25 cellular contexts compared by ENCODE assay signal in genomic region chr19:336067-336614, GRCh38. TPM values are rescaled to one million over a fixed set of nuclear protein-coding genes. Genes with fewer than 3 reads are reported as not detected.
DNase-seq lines count a peak whose midpoint lies in the region; ATAC-seq and TF ChIP-seq lines count a peak whose summit lies in the region.
"Had no signal": no experiment of that assay in that cellular context is flagged by ENCODE, and none has a peak within 500 bp of the region (broad histone marks: within the 10 kb centered on the region; RNA-seq: fewer than 3 reads in every experiment).

No MANE protein-coding gene starts in this region.

- H2AK9ac ChIP-seq in IMR-90 (replicated peaks; ENCODE audit: low read depth, low read length, poor library complexity): no peak overlapping the region

- H3K9me1 ChIP-seq in IMR-90 (ENCODE audit: insufficient read depth, low read length): peaks cover 24% of the 10 kb centered on the region

- H4K20me1 ChIP-seq in IMR-90 (ENCODE audit: insufficient read depth, low read length) (peaks cover 63% of the 10 kb centered on the region), smooth muscle cell (ENCODE audit: low read depth) (peaks cover 85% of the 10 kb centered on the region)

- H3F3A ChIP-seq in smooth muscle cell (ENCODE audit: low read depth): no peaks in the 10 kb centered on the region

- intact Hi-C loops in IMR-90 (cut with micrococcal nuclease) (no loop called here), sigmoid colon (cut with DNase I) (no loop called here)

- peaks cover 85% of the 10 kb centered on the region for H3K79me2 ChIP-seq in smooth muscle cell (ENCODE audit: low read depth)

- H3K4me2 ChIP-seq in IMR-90 (ENCODE audit: low read depth, low read length) (no peak overlapping the region), mesenchymal stem cell (ENCODE audit: low read length, poor library complexity, severe bottlenecking) (no peak overlapping the region), smooth muscle cell (no peak overlapping the region)
- H3K4me2 ChIP-seq: BLaER1 had no signal

- H3K27ac ChIP-seq in IMR-90 (ENCODE audit: insufficient read depth, low read length) (no peak overlapping the region), mesenchymal stem cell (ENCODE audit: low read length, poor library complexity, severe bottlenecking) (no peak overlapping the region), sigmoid colon (no peak overlapping the region), smooth muscle cell (ENCODE audit: low read depth) (no peak overlapping the region)
- H3K27ac ChIP-seq: BLaER1, colonic mucosa, right lobe of liver, stomach had no signal

- POLR2A ChIA-PET in IMR-90 (lab: Charles Lee; ENCODE audit: unreplicated experiment): no interaction called here

- in situ Hi-C loops in IMR-90 (cut with MboI; ENCODE audit: low sequenced_read_pairs): no loop called here

- no peak overlapping the region for H3K23ac ChIP-seq in IMR-90 (ENCODE audit: low read depth, low read length)
- H3K23ac ChIP-seq in mesenchymal stem cell (ENCODE audit: low read length in 2 of 2): no peak overlapping the region

- H3K56ac ChIP-seq in IMR-90 (ENCODE audit: extremely low read depth, insufficient read depth, low read length): no peak overlapping the region

- no peak for TF ChIP-seq POLR2A in IMR-90 (IDR thresholded peaks at IDR 0.05; ENCODE audit: low read depth, low read length)
- TF ChIP-seq POLR2A in sigmoid colon (IDR thresholded peaks at IDR 0.05): no peak

- H3K79me1 ChIP-seq in IMR-90 (ENCODE audit: low read depth in 1 of 2, low read length in 2 of 2) (peaks cover 10 to 67% of the 10 kb centered on the region in 2 experiments), mesenchymal stem cell (replicated peaks; ENCODE audit: low read length, poor library complexity, severe bottlenecking) (peaks cover 13% of the 10 kb centered on the region)

- H3K27me3 ChIP-seq in IMR-90 (ENCODE audit: control insufficient read depth, insufficient read depth, low read length) (no peaks in the 10 kb centered on the region), mesenchymal stem cell (ENCODE audit: control insufficient read depth in 1 of 2, insufficient read depth in 1 of 2, low read length in 2 of 2) (no peaks in the 10 kb centered on the region), sigmoid colon (no peaks in the 10 kb centered on the region), smooth muscle cell (ENCODE audit: low read depth) (no peaks in the 10 kb centered on the region)
- H3K27me3 ChIP-seq: BLaER1, colonic mucosa, right lobe of liver, stomach, upper lobe of left lung had no signal

- H2BK12ac ChIP-seq in mesenchymal stem cell (ENCODE audit: low read length in 2 of 2): peak overlapping the region in 1 of 2 experiments; percentile 6

- no peak overlapping the region for H2BK120ac ChIP-seq in IMR-90 (ENCODE audit: low read depth, low read length)
- no peak overlapping the region for H2BK120ac ChIP-seq in mesenchymal stem cell (ENCODE audit: low read depth, low read length)

- TF ChIP-seq CTCF in IMR-90 (conservative IDR thresholded peaks at IDR 0.05; ENCODE audit: low read depth, low read length) (no peak), sigmoid colon (IDR thresholded peaks at IDR 0.05) (no peak), smooth muscle cell (IDR thresholded peaks at IDR 0.05; ENCODE audit: borderline replicate concordance, insufficient read depth, poor library complexity, severe bottlenecking) (no peak)

- dilution Hi-C loops in IMR-90 (cut with HindIII; ENCODE audit: low sequenced_read_pairs, unreplicated experiment): no loop called here

- ATAC-seq in IMR-90 (ENCODE audit: low read depth) (peak; percentile 15; the same call in 1 of the 2 replicates), esophagus mucosa (peak; percentile 28), GM18502 (IDR thresholded peaks at IDR 0.05; ENCODE audit: poor library complexity, unreplicated experiment) (no peak)
- ATAC-seq: activated CD8-positive, alpha-beta T cell treated with anti-CD3 and anti-CD28 coated beads for 36 hours had no signal

- H3K4me1 ChIP-seq in IMR-90 (ENCODE audit: control insufficient read depth, insufficient read depth, low read length): peaks cover 9% of the 10 kb centered on the region
- peaks cover 33% of the 10 kb centered on the region for H3K4me1 ChIP-seq in mesenchymal stem cell (ENCODE audit: control insufficient read depth, insufficient read depth, low read depth, low read length)
- H3K4me1 ChIP-seq in sigmoid colon: peaks cover 0 to 7% (median 4%) of the 10 kb centered on the region in 4 donors
- no peaks in the 10 kb centered on the region for H3K4me1 ChIP-seq in smooth muscle cell (ENCODE audit: low read depth)
- H3K4me1 ChIP-seq: colonic mucosa, right lobe of liver had no signal

- peak overlapping the region; percentile 32 for H2AFZ ChIP-seq in IMR-90 (replicated peaks; ENCODE audit: low read length, poor library complexity)
- no peak overlapping the region for H2AFZ ChIP-seq in mesenchymal stem cell (ENCODE audit: low read depth, low read length)
- H2AFZ ChIP-seq in smooth muscle cell (ENCODE audit: low read depth): no peak overlapping the region

- CTCF ChIA-PET in IMR-90 (lab: Yijun Ruan, JAX): no interaction called here

- no peaks in the 10 kb centered on the region; the same call in 1 of the 2 replicates for H3K9me3 ChIP-seq in IMR-90 (ENCODE audit: control insufficient read depth, insufficient read depth, low read length)
- H3K9me3 ChIP-seq in mesenchymal stem cell (ENCODE audit: control insufficient read depth, low read length): no peaks in the 10 kb centered on the region
- H3K9me3 ChIP-seq in sigmoid colon: no peaks in the 10 kb centered on the region
- H3K9me3 ChIP-seq in smooth muscle cell (replicated peaks; ENCODE audit: low read depth): no peaks in the 10 kb centered on the region
- H3K9me3 ChIP-seq: colonic mucosa, right lobe of liver, stomach, upper lobe of left lung had no signal

- no peak overlapping the region for H2AK5ac ChIP-seq in IMR-90 (ENCODE audit: low read depth, low read length)
- H2AK5ac ChIP-seq in mesenchymal stem cell (ENCODE audit: low read length, severe bottlenecking): no peak overlapping the region

- H3K9ac ChIP-seq in IMR-90 (ENCODE audit: low read depth, low read length) (no peak overlapping the region), mesenchymal stem cell (ENCODE audit: low read length) (peak overlapping the region; percentile 60), smooth muscle cell (ENCODE audit: low read depth) (no peak overlapping the region)
- H3K9ac ChIP-seq: BLaER1 had no signal

- BruUV-seq in IMR-90 (replicated peaks; lab: Mats Ljungman, UMichigan): no TSS peak

- H4K91ac ChIP-seq in IMR-90 (ENCODE audit: insufficient read depth, low read depth, low read length) (no peak overlapping the region), mesenchymal stem cell (ENCODE audit: low read length) (peak overlapping the region; percentile 56)

- no peak overlapping the region for H4K5ac ChIP-seq in IMR-90 (ENCODE audit: low read depth, low read length)

- no peak overlapping the region for H2BK20ac ChIP-seq in IMR-90 (ENCODE audit: low read depth, low read length)

- H2BK15ac ChIP-seq in IMR-90 (ENCODE audit: low read depth, low read length): no peak overlapping the region
- no peak overlapping the region for H2BK15ac ChIP-seq in mesenchymal stem cell (ENCODE audit: low read depth, poor library complexity, severe bottlenecking)

- H3K18ac ChIP-seq in IMR-90 (ENCODE audit: low read depth, low read length): no peak overlapping the region
- no peak overlapping the region for H3K18ac ChIP-seq in mesenchymal stem cell (ENCODE audit: low read depth in 1 of 2, low read length in 2 of 2)

- DNase-seq in IMR-90 (no peak), mesenchymal stem cell (no peak), sigmoid colon (peak; percentile 57), Kasumi-1 (lab: John Stamatoyannopoulos, UW) (no peak), smooth muscle cell (lab: John Stamatoyannopoulos, UW; ENCODE audit: unreplicated experiment) (no peak)
- DNase-seq in activated T-cell treated with anti-CD3 and anti-CD28 coated beads, Interleukin-2, amount 50 U/mL, for 48 hours: no peak
- DNase-seq: activated CD4-positive, alpha-beta T cell treated with anti-CD3 and anti-CD28 coated beads for 1 hour; activated CD8-positive, alpha-beta T cell treated with anti-CD3 and anti-CD28 coated beads for 36 hours; activated gamma-delta T cell; colonic mucosa; DMS53; effector memory CD4-positive, alpha-beta T cell; GF-D8; GOT3; NCI-H1092 treated with DMSO at 0.1 percent for 48 hours; NCI-H2029; NCI-H2227 treated with DMSO at 0.1 percent for 48 hours; occipital lobe; right lobe of liver; stomach had no signal

- TF ChIP-seq EP300 in sigmoid colon (IDR thresholded peaks at IDR 0.05): no peak

- H3K4me3 ChIP-seq in IMR-90 (ENCODE audit: insufficient read depth, low read depth, low read length): no peak overlapping the region
- H3K4me3 ChIP-seq in mesenchymal stem cell (ENCODE audit: insufficient read depth in 1 of 2, low read depth in 1 of 2, low read length in 2 of 2): peak overlapping the region in 1 of 2 experiments; percentile 41
- H3K4me3 ChIP-seq in sigmoid colon: no peak overlapping the region
- H3K4me3 ChIP-seq in smooth muscle cell: no peak overlapping the region
- H3K4me3 ChIP-seq: BLaER1, colonic mucosa, right lobe of liver, stomach, upper lobe of left lung had no signal

- no peak overlapping the region for H4K8ac ChIP-seq in IMR-90 (ENCODE audit: low read depth in 2 of 2, low read length in 2 of 2)
- peak overlapping the region; percentile 27 for H4K8ac ChIP-seq in mesenchymal stem cell (ENCODE audit: low read length)

- 94% methylated on average over 17 of the region's 20 CpGs; no CpG with 5 or more reads in 1 of the 2 experiments for whole genome bisulfite sequencing in IMR-90 (ENCODE audit: extremely low coverage in 2 of 2, insufficient read length in 1 of 2), 2 experiments
- 97% methylated on average over 20 of the region's 20 CpGs for WGBS in mesenchymal stem cell
- 91 to 94% methylated on average over 20 of the region's 20 CpGs for WGBS in sigmoid colon, 2 donors
- WGBS in smooth muscle cell (ENCODE audit: low lambda C conversion rate): 95% methylated on average over 20 of the region's 20 CpGs

- no peak overlapping the region for H3K4ac ChIP-seq in IMR-90 (ENCODE audit: low read depth, low read length)
- no peak overlapping the region for H3K4ac ChIP-seq in mesenchymal stem cell (ENCODE audit: low read depth in 1 of 2, low read length in 2 of 2)

- H2BK5ac ChIP-seq in IMR-90 (ENCODE audit: low read depth, low read length, poor library complexity, severe bottlenecking) (no peak overlapping the region), mesenchymal stem cell (ENCODE audit: low read depth, low read length, poor library complexity, severe bottlenecking) (no peak overlapping the region)

- H3K36me3 ChIP-seq in IMR-90 (ENCODE audit: control insufficient read depth, insufficient read depth, low read length) (peaks cover 27% of the 10 kb centered on the region), mesenchymal stem cell (ENCODE audit: control insufficient read depth in 1 of 2, insufficient read depth in 2 of 2, low read depth in 1 of 2, low read length in 2 of 2) (peaks cover 31 to 40% of the 10 kb centered on the region in 2 experiments), sigmoid colon (peaks cover 2 to 25% (median 12%) of the 10 kb centered on the region in 4 donors), smooth muscle cell (ENCODE audit: low read depth) (no peaks in the 10 kb centered on the region)
- H3K36me3 ChIP-seq: right lobe of liver had no signal

- H3K14ac ChIP-seq in IMR-90 (replicated peaks; ENCODE audit: low read depth, low read length): no peak overlapping the region
- H3K14ac ChIP-seq in mesenchymal stem cell (ENCODE audit: low read length in 2 of 2): peak overlapping the region in 1 of 2 experiments; percentile 89

- no peak for TF ChIP-seq RAD21 in IMR-90 (IDR thresholded peaks at IDR 0.05; ENCODE audit: low read length)

RNA-seq across cellular contexts. Expression of gene MIER2, which starts 8.5 kb away (rescaled TPM):
- total RNA-seq in IMR-90 (2012; rRNA removed): 11.4 and 28.0 TPM in 2 replicates
- polyA plus RNA-seq in IMR-90 (2012; rRNA removed): 28.4 and 32.3 TPM in 2 replicates
- 12.3 and 27.2 TPM in 2 replicates for polyA plus RNA-seq in IMR-90 (2012; cell fraction: cytosol; rRNA removed)
- 42.8 and 96.1 TPM in 2 replicates for polyA plus RNA-seq in IMR-90 (2012; cell fraction: nucleus; rRNA removed; ENCODE audit: low replicate concordance)
- 14.8 TPM for total RNA-seq in esophagus mucosa
- polyA plus RNA-seq in mesenchymal stem cell (2013, experiment 1 of 2): 32.6 TPM
- 31.7 TPM for polyA plus RNA-seq in mesenchymal stem cell (2013, experiment 2 of 2)
- 10 to 100 TPM; 11.4 to 31.9 (median 13.0) TPM for total RNA-seq in sigmoid colon
- 10 to 100 TPM in 1 of 3 donors, 1 to 10 TPM in 2; 6.6 to 15.5 (median 7.4) TPM for polyA plus RNA-seq in sigmoid colon
- 12.7 and 16.3 TPM in 2 replicates for total RNA-seq in smooth muscle cell
- polyA plus RNA-seq in smooth muscle cell: 79.5 and 79.7 TPM in 2 replicates

RNA-seq across cellular contexts. Expression of gene PLPP2, which starts 44.9 kb away (rescaled TPM):
- total RNA-seq in IMR-90 (2012; rRNA removed) (2.3 and 2.8 TPM in 2 replicates), esophagus mucosa (12.3 TPM), sigmoid colon (1 to 10 TPM; 1.6 to 3.6 (median 2.3) TPM), smooth muscle cell (6.0 and 6.2 TPM in 2 replicates)
- polyA plus RNA-seq in IMR-90 (2012; rRNA removed) (4.0 and 4.2 TPM in 2 replicates), sigmoid colon (100 to 1,000 TPM in 1 of 3 donors, 10 to 100 TPM in 2; 22.2 to 111 (median 29.6) TPM), smooth muscle cell (4.8 and 15.1 TPM in 2 replicates)
- polyA plus RNA-seq in IMR-90 (2012; cell fraction: cytosol; rRNA removed): 7.1 and 9.3 TPM in 2 replicates
- polyA plus RNA-seq in IMR-90 (2012; cell fraction: nucleus; rRNA removed; ENCODE audit: low replicate concordance): 6.3 and 9.7 TPM in 2 replicates
- 4.8 TPM for polyA plus RNA-seq in mesenchymal stem cell (2013, experiment 1 of 2)
- polyA plus RNA-seq in mesenchymal stem cell (2013, experiment 2 of 2): 5.1 TPM
- total RNA-seq: myocyte had no signal
